9 cellular contexts compared by ENCODE assay signal in the genomic region with DNA sequence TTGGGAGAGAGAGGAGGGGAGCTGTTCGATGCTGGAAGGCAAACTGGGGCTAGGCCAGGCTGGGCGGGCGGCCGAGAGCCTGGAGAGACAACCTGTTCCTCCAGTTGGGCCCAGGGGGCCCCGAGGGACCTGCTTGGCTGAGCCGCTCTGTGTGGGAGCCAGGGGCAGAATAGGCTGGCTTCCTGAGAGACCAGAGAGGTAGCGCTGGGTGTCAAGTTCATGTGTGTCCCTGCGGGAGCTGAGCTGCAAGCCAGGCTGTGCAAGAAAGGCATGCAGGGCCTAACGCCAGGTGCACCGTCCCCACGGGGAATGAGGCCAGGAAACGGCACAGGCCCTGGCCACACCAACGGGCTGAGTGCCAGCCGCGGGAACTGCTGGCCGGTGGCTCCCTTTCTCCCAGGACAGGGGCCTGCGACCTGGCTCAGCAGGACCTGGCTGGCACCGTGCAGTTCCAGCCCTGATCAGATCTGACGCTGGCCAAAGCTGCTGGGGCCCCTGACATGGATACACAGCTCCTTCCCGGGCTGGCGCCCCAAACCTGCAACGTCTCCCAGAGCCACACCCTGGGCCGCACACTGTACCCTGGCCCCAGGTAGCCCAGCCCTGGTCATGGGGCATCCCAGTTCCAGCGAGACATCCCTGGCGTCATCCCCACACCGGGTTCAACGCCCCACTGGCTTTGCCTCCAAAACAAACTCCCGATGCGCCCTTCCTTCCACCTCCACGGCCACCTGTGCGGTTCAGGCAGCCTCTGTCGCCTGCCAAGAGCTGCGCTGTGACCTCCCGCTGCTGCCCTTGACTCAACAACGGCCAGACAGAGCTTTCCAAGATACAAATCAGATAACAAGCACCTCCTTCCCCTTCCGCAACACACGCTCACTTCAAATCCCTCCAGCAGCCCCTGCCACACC.
A peak's percentile ranks its signal among the peaks of the same experiment; 100 is the strongest.
DNase-seq lines count a peak whose midpoint lies in the region; ATAC-seq, FAIRE-seq and TF ChIP-seq lines count a peak whose summit lies in the region.
"Had no signal": no experiment of that assay in that cellular context is flagged by ENCODE, and none has a peak within 500 bp of the region (broad histone marks: within the 10 kb centered on the region; RNA-seq: fewer than 3 reads in every experiment).

No MANE protein-coding gene starts in this region.

- H3K9me3 ChIP-seq in GM12878 (replicated peaks; ENCODE audit: control insufficient read depth, insufficient read depth, low read length) (no peaks in the 10 kb centered on the region), lower lobe of right lung (no peaks in the 10 kb centered on the region)

- H3K79me2 ChIP-seq in GM12878 (ENCODE audit: control insufficient read depth, insufficient read depth, low read length) = no peaks in the 10 kb centered on the region

- no peak for TF ChIP-seq RAD21 in GM12878 (IDR thresholded peaks at IDR 0.05; ENCODE audit: insufficient read depth, low read depth, low read length)

- H3K4me2 ChIP-seq in GM12878 (ENCODE audit: control insufficient read depth, insufficient read depth) = no peak overlapping the region

- TF ChIP-seq POLR2A in GM12878 (IDR thresholded peaks at IDR 0.05; ENCODE audit: low read depth, low read length) = no peak; the same call in 1 of the 2 replicates

- H3K4me1 ChIP-seq in GM12878 (ENCODE audit: control insufficient read depth, insufficient read depth, low read length) = no peaks in the 10 kb centered on the region
- H3K4me1 ChIP-seq in lower lobe of right lung = peaks cover 16% of the 10 kb centered on the region

- H3K27ac ChIP-seq in GM12878 (ENCODE audit: control insufficient read depth, insufficient read depth) (no peak overlapping the region), lower lobe of right lung (peak overlapping the region; percentile 18)

- RAD21 ChIA-PET in GM12878 (lab: Charles Lee; ENCODE audit: unreplicated experiment) = no interaction called here

- DNase-seq in NCI-H187 (lab: John Stamatoyannopoulos, UW) (peak; percentile 25 to 35), GM12878 (ENCODE audit: low read depth, low spot score) (no peak), lower lobe of right lung (peak; percentile 83), type B pancreatic cell (ENCODE audit: extremely low spot score, unreplicated experiment) (no peak), natural killer cell (no peak), osteocyte (ENCODE audit: extremely low spot score, unreplicated experiment) (no peak)
- DNase-seq in naive thymus-derived CD8-positive, alpha-beta T cell = no peak

- H3K4me3 Mint-ChIP-seq in type B pancreatic cell = no peak overlapping the region
- no peak overlapping the region for H3K4me3 Mint-ChIP-seq in natural killer cell
- no peak overlapping the region for H3K4me3 Mint-ChIP-seq in naive thymus-derived CD8-positive, alpha-beta T cell
- no peak overlapping the region for H3K4me3 Mint-ChIP-seq in osteocyte (ENCODE audit: unreplicated experiment)

- WGBS in GM12878 (ENCODE audit: insufficient coverage, insufficient replicate concordance, low lambda C conversion rate, missing lambda C conversion rate) = 77% methylated on average over 36 of the region's 37 CpGs

- H3K36me3 ChIP-seq in GM12878 (ENCODE audit: control insufficient read depth in 2 of 2, insufficient read depth in 2 of 2, low read length in 1 of 2) (peaks cover 21 to 40% of the 10 kb centered on the region in 2 experiments; a peak in 3 of 4 replicates), lower lobe of right lung (peaks cover 94% of the 10 kb centered on the region)

- CTCF ChIA-PET in GM12878 (lab: Yijun Ruan, JAX) = no interaction called here

- in situ Hi-C loops in GM12878 (cut with MboI) = loop anchor here (25.0 kb wide), 1 partner anchor 402 kb away; no protein-coding TSS in a partner anchor

- no peak overlapping the region for H3K9ac ChIP-seq in GM12878 (ENCODE audit: control insufficient read depth, insufficient read depth, low read length)

- H3K27me3 Mint-ChIP-seq in type B pancreatic cell (no peaks in the 10 kb centered on the region), natural killer cell (ENCODE audit: low read depth in 2 of 2) (no peaks in the 10 kb centered on the region), osteocyte (ENCODE audit: unreplicated experiment) (no peaks in the 10 kb centered on the region)
- H3K27me3 Mint-ChIP-seq in naive thymus-derived CD8-positive, alpha-beta T cell = no peaks in the 10 kb centered on the region

- H3K9me3 Mint-ChIP-seq in type B pancreatic cell (no peaks in the 10 kb centered on the region), natural killer cell (no peaks in the 10 kb centered on the region), osteocyte (ENCODE audit: unreplicated experiment) (no peaks in the 10 kb centered on the region)
- no peaks in the 10 kb centered on the region for H3K9me3 Mint-ChIP-seq in naive thymus-derived CD8-positive, alpha-beta T cell

- intact Hi-C loops in GM12878 (cut with micrococcal nuclease; ENCODE audit: unreplicated experiment) (no loop called here), lower lobe of right lung (cut with DNase I) (no loop called here), natural killer cell (cut with micrococcal nuclease) (no loop called here)

- SMC1A ChIA-PET in GM12878 (lab: Charles Lee; ENCODE audit: uncharacterized antibody, unreplicated experiment) = interaction anchor here (0.7 kb wide), 1 partner anchor 18 kb away, joined by 3 read pairs; no protein-coding TSS in a partner anchor

- FAIRE-seq in GM12878 (lab: Jason Lieb, UNC) = no peak
- FAIRE-seq: TTC549 had no signal

- H2AFZ ChIP-seq in GM12878 (ENCODE audit: control insufficient read depth, low read depth, low read length) = no peak overlapping the region

- no peaks in the 10 kb centered on the region for H3K27me3 ChIP-seq in GM12878 (replicated peaks in 1 of 2; ENCODE audit: control insufficient read depth in 2 of 2, insufficient read depth in 2 of 2, low read length in 1 of 2)
- no peaks in the 10 kb centered on the region for H3K27me3 ChIP-seq in lower lobe of right lung (ENCODE audit: low read depth)

- TSS peak; percentile 65 for BruUV-seq in GM12878 (replicated peaks; lab: Mats Ljungman, UMichigan)

- H3K4me1 Mint-ChIP-seq in type B pancreatic cell (ENCODE audit: unreplicated experiment) = peaks cover 15% of the 10 kb centered on the region
- peaks cover 0 to 12% of the 10 kb centered on the region in 2 donors for H3K4me1 Mint-ChIP-seq in natural killer cell
- H3K4me1 Mint-ChIP-seq in naive thymus-derived CD8-positive, alpha-beta T cell = peaks cover 0 to 2% (median 0%) of the 10 kb centered on the region in 4 donors
- peaks cover 14% of the 10 kb centered on the region for H3K4me1 Mint-ChIP-seq in osteocyte (ENCODE audit: unreplicated experiment)

- no peak for ATAC-seq in GM12878
- ATAC-seq in lower lobe of right lung = peak; percentile 76 to 79
- no peak for ATAC-seq in natural killer cell
- ATAC-seq in naive thymus-derived CD8-positive, alpha-beta T cell = no peak

- POLR2A ChIA-PET in GM12878 (lab: Charles Lee) = interaction anchor here (0.6 kb wide), 1 partner anchor 209 kb away, joined by 3 read pairs; no protein-coding TSS in a partner anchor
- POLR2A ChIA-PET in naive thymus-derived CD8-positive, alpha-beta T cell (lab: Charles Lee) = no interaction called here

- no peak for TF ChIP-seq EP300 in GM12878 (IDR thresholded peaks at IDR 0.05; ENCODE audit: borderline replicate concordance in 1 of 2, control insufficient read depth in 1 of 2, low read depth in 2 of 2, low read length in 2 of 2)

- TF ChIP-seq CTCF in GM12878 (IDR thresholded peaks at IDR 0.05 in 2 of 3, conservative IDR thresholded peaks at IDR 0.05 in 1 of 3; ENCODE audit: control insufficient read depth in 2 of 3, extremely low read depth in 1 of 3, insufficient read depth in 1 of 3, low read depth in 3 of 3, low read length in 3 of 3) (no peak), lower lobe of right lung (IDR thresholded peaks at IDR 0.05) (no peak), type B pancreatic cell (conservative IDR thresholded peaks at IDR 0.05) (no peak), natural killer cell (IDR thresholded peaks at IDR 0.05) (no peak), osteocyte (IDR thresholded peaks at IDR 0.05) (no peak)

- no peak overlapping the region for H3K4me3 ChIP-seq in GM12878
- H3K4me3 ChIP-seq in lower lobe of right lung = no peak overlapping the region
- H3K4me3 ChIP-seq: skin epidermis had no signal

- no peaks in the 10 kb centered on the region; the same call in 1 of the 2 replicates for H4K20me1 ChIP-seq in GM12878 (ENCODE audit: control insufficient read depth, insufficient read depth)

- H3K27ac Mint-ChIP-seq in type B pancreatic cell = peak overlapping the region; percentile 61
- H3K27ac Mint-ChIP-seq in natural killer cell = no peak overlapping the region
- peak overlapping the region in 2 of 10 donors; percentile 40 to 78 for H3K27ac Mint-ChIP-seq in naive thymus-derived CD8-positive, alpha-beta T cell
- H3K27ac Mint-ChIP-seq in osteocyte (ENCODE audit: unreplicated experiment) = no peak overlapping the region

- H3K36me3 Mint-ChIP-seq in type B pancreatic cell = peaks cover 10% of the 10 kb centered on the region
- no peaks in the 10 kb centered on the region for H3K36me3 Mint-ChIP-seq in natural killer cell
- peaks cover 0 to 40% (median 0%) of the 10 kb centered on the region in 3 donors for H3K36me3 Mint-ChIP-seq in naive thymus-derived CD8-positive, alpha-beta T cell
- peaks cover 29% of the 10 kb centered on the region for H3K36me3 Mint-ChIP-seq in osteocyte (ENCODE audit: unreplicated experiment)

TF ChIP-seq in GM12878, 131 proteins besides CTCF, POLR2A, EP300 and RAD21:
- no peak for TF ChIP-seq RAD51 (IDR thresholded peaks at IDR 0.05)
- TF ChIP-seq STAT3 (IDR thresholded peaks at IDR 0.05; ENCODE audit: low read depth, low read length) = no peak
- TF ChIP-seq SIX5 (IDR thresholded peaks at IDR 0.05; ENCODE audit: low read depth, low read length, severe bottlenecking) = no peak
- TF ChIP-seq NR2F1 (conservative IDR thresholded peaks at IDR 0.05) = no peak
- no peak for TF ChIP-seq ESRRA (IDR thresholded peaks at IDR 0.05; ENCODE audit: low read length)
- TF ChIP-seq, protein P1, sequence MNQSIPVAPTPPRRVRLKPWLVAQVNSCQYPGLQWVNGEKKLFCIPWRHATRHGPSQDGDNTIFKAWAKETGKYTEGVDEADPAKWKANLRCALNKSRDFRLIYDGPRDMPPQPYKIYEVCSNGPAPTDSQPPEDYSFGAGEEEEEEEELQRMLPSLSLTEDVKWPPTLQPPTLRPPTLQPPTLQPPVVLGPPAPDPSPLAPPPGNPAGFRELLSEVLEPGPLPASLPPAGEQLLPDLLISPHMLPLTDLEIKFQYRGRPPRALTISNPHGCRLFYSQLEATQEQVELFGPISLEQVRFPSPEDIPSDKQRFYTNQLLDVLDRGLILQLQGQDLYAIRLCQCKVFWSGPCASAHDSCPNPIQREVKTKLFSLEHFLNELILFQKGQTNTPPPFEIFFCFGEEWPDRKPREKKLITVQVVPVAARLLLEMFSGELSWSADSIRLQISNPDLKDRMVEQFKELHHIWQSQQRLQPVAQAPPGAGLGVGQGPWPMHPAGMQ (IDR thresholded peaks at IDR 0.05; ENCODE audit: borderline replicate concordance) = no peak
- TF ChIP-seq IKZF2 (IDR thresholded peaks at IDR 0.05) = no peak
- no peak for TF ChIP-seq GATAD2B (conservative IDR thresholded peaks at IDR 0.05; ENCODE audit: low read depth)

Comparison
In these comparisons a context has a peak if more than half of its experiments do, and no peak if none do; other contexts are left out.
1. DNase-seq: peak in NCI-H187 (2 of 2) and lower lobe of right lung (single experiment); none in GM12878 (single experiment), type B pancreatic cell (single experiment), natural killer cell (single experiment), naive thymus-derived CD8-positive, alpha-beta T cell (0 of 10) and osteocyte (single experiment).
2. ATAC-seq: peak in lower lobe of right lung (2 of 2); none in GM12878 (single experiment), natural killer cell (0 of 3) and naive thymus-derived CD8-positive, alpha-beta T cell (0 of 2).